Comparison of ENCODE assay signal across 19 cellular contexts in genomic region chr2:20094955-20095354, GRCh38.
"Had no signal": no experiment of that assay in that cellular context is flagged by ENCODE, and none has a peak within 500 bp of the region (broad histone marks: within the 10 kb centered on the region; RNA-seq: fewer than 3 reads in every experiment).

No MANE protein-coding gene starts in this region.

- H3K4me1 Mint-ChIP-seq: activated B cell treated with CpG ODN at 0.5 μM for 24 hours had no signal

- H3K36me3 ChIP-seq: brain microvascular endothelial cell, esophagus squamous epithelium, neutrophil, sigmoid colon, spleen, tibial nerve, uterus had no signal

- H3K4me3 Mint-ChIP-seq: activated B cell treated with CpG ODN at 0.5 μM for 24 hours; activated CD8-positive, alpha-beta T cell treated with anti-CD3 and anti-CD28 coated beads, Interleukin-2, amount 10 ng/mL, durations not matched to agents 7 days and 5 days; activated T-cell treated with anti-CD3 and anti-CD28 coated beads, Interleukin-2, amount 50 U/mL, for 4 hours; natural killer cell had no signal

- DNase-seq: activated B cell treated with CpG ODN at 0.5 μM for 24 hours; activated CD4-positive, alpha-beta T cell treated with anti-CD3 and anti-CD28 coated beads for 48 hours; activated CD8-positive, alpha-beta T cell treated with anti-CD3 and anti-CD28 coated beads, Interleukin-2, amount 10 ng/mL, durations not matched to agents 7 days and 5 days; activated effector memory CD4-positive, alpha-beta T cell treated with anti-CD3 and anti-CD28 coated beads, Interleukin-2, amount 50 U/mL, for 16 hours; activated naive CD4-positive, alpha-beta T cell treated with anti-CD3 and anti-CD28 coated beads, Interleukin-2, amount 50 U/mL, for 16 hours; activated T-cell treated with anti-CD3 and anti-CD28 coated beads, Interleukin-2, amount 50 U/mL, for 4 hours; aorta; brain microvascular endothelial cell; effector CD4-positive, alpha-beta T cell; esophagus squamous epithelium; left cardiac atrium; natural killer cell; sigmoid colon; spleen; stimulated activated CD4-positive, alpha-beta T cell treated with anti-CD3 and anti-CD28 coated beads, Interleukin-4, amount 100 ng/mL, for 4 hours; stimulated activated naive CD4-positive, alpha-beta T cell treated with Interleukin-2 at 50 U/mL for 16 hours; uterus had no signal

- H3K9me3 ChIP-seq: esophagus squamous epithelium, neutrophil, sigmoid colon, spleen, tibial nerve, uterus had no signal

- H3K4me1 ChIP-seq: uterus had no signal

- H3K27me3 ChIP-seq: brain microvascular endothelial cell, esophagus squamous epithelium, neutrophil, sigmoid colon, tibial nerve, uterus had no signal

- H3K36me3 Mint-ChIP-seq: natural killer cell had no signal

- H3K27ac Mint-ChIP-seq: activated B cell treated with CpG ODN at 0.5 μM for 24 hours; activated CD8-positive, alpha-beta T cell treated with anti-CD3 and anti-CD28 coated beads, Interleukin-2, amount 10 ng/mL, durations not matched to agents 7 days and 5 days; natural killer cell had no signal

- ATAC-seq: activated CD8-positive, alpha-beta T cell treated with anti-CD3 and anti-CD28 coated beads, Interleukin-2, amount 10 ng/mL, durations not matched to agents 7 days and 5 days; activated T-cell treated with anti-CD3 and anti-CD28 coated beads, Interleukin-2, amount 50 U/mL, for 4 hours; left cardiac atrium; natural killer cell had no signal

- H3K4me3 ChIP-seq: esophagus squamous epithelium, sigmoid colon, spleen, tibial nerve, uterus had no signal

- H3K27ac ChIP-seq: brain microvascular endothelial cell, esophagus squamous epithelium, neutrophil, sigmoid colon, spleen, tibial nerve, uterus had no signal

- H3K9me3 Mint-ChIP-seq: activated B cell treated with CpG ODN at 0.5 μM for 24 hours; activated T-cell treated with anti-CD3 and anti-CD28 coated beads, Interleukin-2, amount 50 U/mL, for 4 hours; natural killer cell had no signal
